11 cellular contexts compared by ENCODE assay signal in genomic region chr12:77816196-77816595, GRCh38. TPM values are rescaled to one million over a fixed set of nuclear protein-coding genes. Genes with fewer than 3 reads are reported as not detected.
DNase-seq lines count a peak whose midpoint lies in the region; ATAC-seq lines count a peak whose summit lies in the region.
"Had no signal": no experiment of that assay in that cellular context is flagged by ENCODE, and none has a peak within 500 bp of the region (broad histone marks: within the 10 kb centered on the region; RNA-seq: fewer than 3 reads in every experiment).

No MANE protein-coding gene starts in this region.

- peaks cover 0 to 16% (median 9%) of the 10 kb centered on the region in 6 donors for H3K9me3 Mint-ChIP-seq in immature natural killer cell

- DNase-seq in immature natural killer cell (no peak), NCI-H1092 (lab: John Stamatoyannopoulos, UW) (no peak), T1000 (lab: John Stamatoyannopoulos, UW) (no peak), NCI-H1092 treated with DMSO at 0.1 percent for 48 hours (lab: John Stamatoyannopoulos, UW) (no peak)
- DNase-seq: mesendoderm, NCI-H1694 treated with DMSO at 0.1 percent for 48 hours had no signal

- no peaks in the 10 kb centered on the region for H3K36me3 Mint-ChIP-seq in immature natural killer cell

- H3K4me1 Mint-ChIP-seq in immature natural killer cell: no peaks in the 10 kb centered on the region

- no peak overlapping the region for H3K27ac Mint-ChIP-seq in immature natural killer cell

- peak overlapping the region; percentile 53 for H3K4me3 ChIP-seq in endocrine pancreas (ENCODE audit: control insufficient read depth, insufficient read depth, low read length)
- H3K4me3 ChIP-seq: ascending aorta had no signal

- no peak overlapping the region for H3K4me3 Mint-ChIP-seq in immature natural killer cell

- peaks cover 19% of the 10 kb centered on the region for H3K4me1 ChIP-seq in endocrine pancreas (ENCODE audit: control insufficient read depth, insufficient read depth, low read length)
- H3K4me1 ChIP-seq: ascending aorta had no signal

- no peaks in the 10 kb centered on the region for H3K27me3 ChIP-seq in endocrine pancreas (ENCODE audit: control insufficient read depth, insufficient read depth, low read length)
- H3K27me3 ChIP-seq: ascending aorta had no signal

- ATAC-seq in GM18868 (IDR thresholded peaks at IDR 0.05; ENCODE audit: unreplicated experiment): peak; percentile 99
- peak; percentile 92 for ATAC-seq in GM21526 (IDR thresholded peaks at IDR 0.05; ENCODE audit: low FRiP score, unreplicated experiment)
- ATAC-seq in HG03095 (IDR thresholded peaks at IDR 0.05; ENCODE audit: unreplicated experiment): peak; percentile 96

- no peaks in the 10 kb centered on the region for H3K36me3 ChIP-seq in endocrine pancreas (ENCODE audit: control insufficient read depth, insufficient read depth, low read length)
- H3K36me3 ChIP-seq: ascending aorta had no signal

- H3K9ac ChIP-seq in endocrine pancreas (ENCODE audit: control insufficient read depth, insufficient read depth, low read length): no peak overlapping the region

- H3K27me3 Mint-ChIP-seq in immature natural killer cell (ENCODE audit: low read depth in 3 of 3): no peaks in the 10 kb centered on the region

- H3K9me3 ChIP-seq in endocrine pancreas (ENCODE audit: control insufficient read depth, low read length): no peaks in the 10 kb centered on the region
- H3K9me3 ChIP-seq: ascending aorta had no signal

RNA-seq across cellular contexts. Expression of gene NAV3, which starts 14.5 kb away (rescaled TPM):
- not detected for polyA plus RNA-seq in immature natural killer cell
